12 cellular contexts compared by ENCODE assay signal in the genomic region with DNA sequence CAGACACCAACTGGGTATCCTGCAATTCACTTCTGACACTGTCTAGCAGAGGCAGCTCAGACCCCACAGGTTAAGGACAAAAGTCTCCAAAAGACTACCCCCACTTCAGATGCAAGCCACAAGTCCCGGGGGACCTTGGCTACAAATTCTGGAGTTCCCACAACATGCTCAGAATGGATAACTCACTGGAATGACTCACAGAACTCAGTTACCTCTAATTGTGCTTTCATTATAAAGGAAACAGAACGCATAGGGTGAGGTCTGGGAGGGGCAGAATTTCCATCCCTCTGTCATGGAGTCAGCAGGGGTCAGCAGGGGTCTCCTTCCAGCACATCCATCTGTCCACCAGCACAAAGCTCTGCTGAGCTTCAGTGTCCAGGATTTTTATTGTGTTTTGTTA.
A peak's percentile ranks its signal among the peaks of the same experiment; 100 is the strongest.
DNase-seq lines count a peak whose midpoint lies in the region; ATAC-seq, FAIRE-seq and TF ChIP-seq lines count a peak whose summit lies in the region.
"Had no signal": no experiment of that assay in that cellular context is flagged by ENCODE, and none has a peak within 500 bp of the region (broad histone marks: within the 10 kb centered on the region; RNA-seq: fewer than 3 reads in every experiment).

No MANE protein-coding gene starts in this region.

- POLR2A ChIA-PET in AG04450 (lab: Yijun Ruan, JAX) = no interaction called here

- FAIRE-seq in GM19239 (lab: Jason Lieb, UNC) = no peak

- CTCF ChIA-PET in AG04450 (lab: Charles Lee) = no interaction called here

- no peak for TF ChIP-seq CTCF in AG04450 (IDR thresholded peaks at IDR 0.05; ENCODE audit: low read depth, low read length)
- TF ChIP-seq CTCF in dorsolateral prefrontal cortex (IDR thresholded peaks at IDR 0.05 in 54 of 56, conservative IDR thresholded peaks at IDR 0.05 in 2 of 56; ENCODE audit: low read depth in 1 of 56, partially characterized antibody in 56 of 56) = no peak
- TF ChIP-seq CTCF in kidney epithelial cell (IDR thresholded peaks at IDR 0.05; ENCODE audit: insufficient read depth, low read length, poor library complexity, severe bottlenecking) = no peak

- no peak for ATAC-seq in HG02852 (IDR thresholded peaks at IDR 0.05; ENCODE audit: unreplicated experiment)

- intact Hi-C loops in dorsolateral prefrontal cortex (cut with DNase I) = no loop called here

- no peak for DNase-seq in AG04450 (ENCODE audit: low read depth, low spot score)
- DNase-seq in dorsolateral prefrontal cortex = no peak
- DNase-seq in kidney epithelial cell (ENCODE audit: low read depth) = peak; percentile 37
- no peak for DNase-seq in retina
- no peak for DNase-seq in GM19239 (ENCODE audit: insufficient read length, low spot score)
- DNase-seq in iPS-NIHi11 (ENCODE audit: low spot score) = no peak
- DNase-seq: activated CD8-positive, alpha-beta memory T cell treated with anti-CD3 and anti-CD28 coated beads for 24 hours; GF-D8; KG1; NCI-H2081 treated with DMSO at 0.1 percent for 48 hours had no signal

- H3K36me3 ChIP-seq in HUES64 (ENCODE audit: insufficient read depth, low read length) (no peaks in the 10 kb centered on the region), kidney epithelial cell (ENCODE audit: control insufficient read depth, insufficient read depth, low read length) (no peaks in the 10 kb centered on the region)

- H3K27ac ChIP-seq in AG04450 (ENCODE audit: low read depth, low read length) (peak overlapping the region; percentile 77), HUES64 (ENCODE audit: low read depth, low read length) (peak overlapping the region; percentile 97), dorsolateral prefrontal cortex (peak overlapping the region in 30 of 59 donors; percentile 56 to 91 (median 80))

- peaks cover 71% of the 10 kb centered on the region for H3K4me1 ChIP-seq in HUES64 (ENCODE audit: insufficient read depth, low read length)

- H3K9ac ChIP-seq in HUES64 (ENCODE audit: low read depth, low read length) = peak overlapping the region; percentile 42

- no peaks in the 10 kb centered on the region; the same call in 1 of the 2 replicates for H3K9me3 ChIP-seq in AG04450 (ENCODE audit: control insufficient read depth, insufficient read depth, low read length)
- H3K9me3 ChIP-seq in HUES64 (ENCODE audit: insufficient read depth, low read depth, low read length) = no peaks in the 10 kb centered on the region

- H3K27me3 ChIP-seq in AG04450 (ENCODE audit: control insufficient read depth, insufficient read depth, low read length) (no peaks in the 10 kb centered on the region), HUES64 (ENCODE audit: insufficient read depth, low read length) (no peaks in the 10 kb centered on the region), dorsolateral prefrontal cortex (peaks cover 0 to 5% (median 0%) of the 10 kb centered on the region in 45 donors), kidney epithelial cell (ENCODE audit: control insufficient read depth, insufficient read depth, low read length) (no peaks in the 10 kb centered on the region)

- WGBS in HUES64 = 13% methylated on average over 1 of the region's 2 CpGs

- no peak overlapping the region for H3K4me3 ChIP-seq in AG04450 (ENCODE audit: low read depth, low read length)
- H3K4me3 ChIP-seq in HUES64 (ENCODE audit: low read length) = no peak overlapping the region
- peak overlapping the region in 8 of 59 donors; percentile 3 to 44 (median 17) for H3K4me3 ChIP-seq in dorsolateral prefrontal cortex
- H3K4me3 ChIP-seq in kidney epithelial cell (ENCODE audit: low read depth, low read length) = no peak overlapping the region
